In the genomic region with DNA sequence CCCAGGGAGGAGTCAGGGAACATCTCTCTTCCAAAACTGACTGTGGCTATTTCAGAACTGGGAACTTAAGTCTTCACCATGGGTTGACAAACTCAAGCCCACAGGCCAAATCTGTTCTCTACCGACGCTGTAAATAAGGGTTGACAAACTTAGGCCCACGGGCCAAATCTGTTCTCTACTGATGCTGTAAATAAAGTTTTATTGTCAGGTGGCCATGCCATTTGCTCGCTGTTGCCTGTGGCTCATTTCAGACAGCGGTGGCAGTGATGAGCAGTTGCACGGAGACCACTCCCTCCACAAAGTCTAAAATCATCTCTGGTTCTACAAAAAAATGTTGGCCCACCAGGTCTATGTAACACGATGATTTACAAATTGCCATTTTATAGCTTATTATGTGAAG, we compare ENCODE assay signal across 30 cellular contexts.
"Had no signal": no experiment of that assay in that cellular context is flagged by ENCODE, and none has a peak within 500 bp of the region (broad histone marks: within the 10 kb centered on the region; RNA-seq: fewer than 3 reads in every experiment).

No MANE protein-coding gene starts in this region.

- H3K4me1 Mint-ChIP-seq: activated CD4-positive, alpha-beta memory T cell treated with anti-CD3 and anti-CD28 coated beads, Interleukin-2, amount 10 ng/mL, durations not matched to agents 7 days and 5 days; activated CD4-positive, alpha-beta T cell treated with anti-CD3 and anti-CD28 coated beads, Interleukin-2, amount 10 ng/mL, durations not matched to agents 7 days and 5 days; activated naive CD4-positive, alpha-beta T cell treated with anti-CD3 and anti-CD28 coated beads, Interleukin-2, amount 10 ng/mL, durations not matched to agents 7 days and 5 days; activated naive CD8-positive, alpha-beta T cell treated with anti-CD3 and anti-CD28 coated beads, Interleukin-2, amount 10 ng/mL, durations not matched to agents 7 days and 5 days had no signal

- H3K36me3 ChIP-seq: cardiac muscle cell, colonic mucosa, esophagus squamous epithelium, gastroesophageal sphincter, heart right ventricle had no signal

- H3K27ac Mint-ChIP-seq: activated CD4-positive, alpha-beta memory T cell treated with anti-CD3 and anti-CD28 coated beads, Interleukin-2, amount 10 ng/mL, durations not matched to agents 7 days and 5 days; activated CD4-positive, alpha-beta T cell treated with anti-CD3 and anti-CD28 coated beads, Interleukin-2, amount 10 ng/mL, durations not matched to agents 7 days and 5 days; activated naive CD4-positive, alpha-beta T cell treated with anti-CD3 and anti-CD28 coated beads, Interleukin-2, amount 10 ng/mL, durations not matched to agents 7 days and 5 days; activated naive CD4-positive, alpha-beta T cell treated with anti-CD3 and anti-CD28 coated beads, Interleukin-2, amount 50 U/mL, for 72 hours; activated naive CD8-positive, alpha-beta T cell treated with anti-CD3 and anti-CD28 coated beads, Interleukin-2, amount 10 ng/mL, durations not matched to agents 7 days and 5 days; activated T-cell treated with anti-CD3 and anti-CD28 coated beads, Interleukin-2, amount 50 U/mL, for 24 hours; activated T-cell treated with anti-CD3 and anti-CD28 coated beads, Interleukin-2, amount 50 U/mL, for 72 hours; WTC11 had no signal

- H3K27me3 ChIP-seq: body of pancreas, cardiac muscle cell, colonic mucosa had no signal

- H3K27me3 Mint-ChIP-seq: activated CD4-positive, alpha-beta memory T cell treated with anti-CD3 and anti-CD28 coated beads, Interleukin-2, amount 10 ng/mL, durations not matched to agents 7 days and 5 days; activated CD4-positive, alpha-beta T cell treated with anti-CD3 and anti-CD28 coated beads, Interleukin-2, amount 10 ng/mL, durations not matched to agents 7 days and 5 days; activated naive CD4-positive, alpha-beta T cell treated with anti-CD3 and anti-CD28 coated beads, Interleukin-2, amount 10 ng/mL, durations not matched to agents 7 days and 5 days had no signal

- H3K9me3 ChIP-seq: body of pancreas, colonic mucosa, esophagus squamous epithelium, gastroesophageal sphincter, heart right ventricle had no signal

- H3K4me3 ChIP-seq: body of pancreas, cardiac muscle cell, colonic mucosa, esophagus squamous epithelium, gastroesophageal sphincter, heart right ventricle had no signal

- H3K9me3 Mint-ChIP-seq: activated CD4-positive, alpha-beta memory T cell treated with anti-CD3 and anti-CD28 coated beads, Interleukin-2, amount 10 ng/mL, durations not matched to agents 7 days and 5 days; activated CD4-positive, alpha-beta T cell treated with anti-CD3 and anti-CD28 coated beads, Interleukin-2, amount 10 ng/mL, durations not matched to agents 7 days and 5 days; activated naive CD4-positive, alpha-beta T cell treated with anti-CD3 and anti-CD28 coated beads, Interleukin-2, amount 10 ng/mL, durations not matched to agents 7 days and 5 days; activated naive CD4-positive, alpha-beta T cell treated with anti-CD3 and anti-CD28 coated beads, Interleukin-2, amount 50 U/mL, for 72 hours; activated naive CD8-positive, alpha-beta T cell treated with anti-CD3 and anti-CD28 coated beads, Interleukin-2, amount 10 ng/mL, durations not matched to agents 7 days and 5 days; activated T-cell treated with anti-CD3 and anti-CD28 coated beads, Interleukin-2, amount 50 U/mL, for 24 hours; activated T-cell treated with anti-CD3 and anti-CD28 coated beads, Interleukin-2, amount 50 U/mL, for 72 hours; WTC11 had no signal

- H3K27ac ChIP-seq: body of pancreas, cardiac muscle cell, colonic mucosa, epithelial cell of prostate, esophagus squamous epithelium, gastroesophageal sphincter, heart right ventricle had no signal

- H3K36me3 Mint-ChIP-seq: activated naive CD4-positive, alpha-beta T cell treated with anti-CD3 and anti-CD28 coated beads, Interleukin-2, amount 10 ng/mL, durations not matched to agents 7 days and 5 days; activated naive CD4-positive, alpha-beta T cell treated with anti-CD3 and anti-CD28 coated beads, Interleukin-2, amount 50 U/mL, for 72 hours; activated naive CD8-positive, alpha-beta T cell treated with anti-CD3 and anti-CD28 coated beads, Interleukin-2, amount 10 ng/mL, durations not matched to agents 7 days and 5 days; WTC11 had no signal

- DNase-seq: activated CD4-positive, alpha-beta memory T cell treated with anti-CD3 and anti-CD28 coated beads, Interleukin-2, amount 10 ng/mL, durations not matched to agents 7 days and 5 days; activated CD4-positive, alpha-beta T cell treated with anti-CD3 and anti-CD28 coated beads for 1 hour; activated CD4-positive, alpha-beta T cell treated with anti-CD3 and anti-CD28 coated beads for 4 hours; activated CD4-positive, alpha-beta T cell treated with anti-CD3 and anti-CD28 coated beads, Interleukin-2, amount 10 ng/mL, durations not matched to agents 7 days and 5 days; activated CD4-positive, alpha-beta T cell treated with anti-CD3 and anti-CD28 coated beads, Interleukin-2, amount 50 U/mL, for 4 hours; activated CD8-positive, alpha-beta memory T cell treated with anti-CD3 and anti-CD28 coated beads, Interleukin-2, amount 50 U/mL, for 48 hours; activated gamma-delta T cell; activated naive CD4-positive, alpha-beta T cell; activated naive CD4-positive, alpha-beta T cell treated with anti-CD3 and anti-CD28 coated beads, Interleukin-2, amount 10 ng/mL, durations not matched to agents 7 days and 5 days; activated naive CD8-positive, alpha-beta T cell treated with anti-CD3 and anti-CD28 coated beads, Interleukin-2, amount 10 ng/mL, durations not matched to agents 7 days and 5 days; activated T-cell treated with anti-CD3 and anti-CD28 coated beads for 4 hours; activated T-cell treated with anti-CD3 and anti-CD28 coated beads, Interleukin-2, amount 50 U/mL, for 24 hours; activated T-cell treated with anti-CD3 and anti-CD28 coated beads, Interleukin-2, amount 50 U/mL, for 72 hours; amniotic stem cell; aorta; body of pancreas; central memory CD4-positive, alpha-beta T cell; cerebellar nuclear complex; colonic mucosa; effector CD8-positive, alpha-beta T cell; esophagus squamous epithelium; foreskin melanocyte; heart right ventricle; T-helper 2 cell had no signal

- FAIRE-seq: endothelial cell of umbilical vein had no signal

- H3K4me1 ChIP-seq: body of pancreas, colonic mucosa, esophagus squamous epithelium, gastroesophageal sphincter, heart right ventricle had no signal

- H3K4me3 Mint-ChIP-seq: activated CD4-positive, alpha-beta memory T cell treated with anti-CD3 and anti-CD28 coated beads, Interleukin-2, amount 10 ng/mL, durations not matched to agents 7 days and 5 days; activated CD4-positive, alpha-beta T cell treated with anti-CD3 and anti-CD28 coated beads, Interleukin-2, amount 10 ng/mL, durations not matched to agents 7 days and 5 days; activated naive CD4-positive, alpha-beta T cell treated with anti-CD3 and anti-CD28 coated beads, Interleukin-2, amount 10 ng/mL, durations not matched to agents 7 days and 5 days; activated naive CD8-positive, alpha-beta T cell treated with anti-CD3 and anti-CD28 coated beads, Interleukin-2, amount 10 ng/mL, durations not matched to agents 7 days and 5 days; activated T-cell treated with anti-CD3 and anti-CD28 coated beads, Interleukin-2, amount 50 U/mL, for 24 hours; activated T-cell treated with anti-CD3 and anti-CD28 coated beads, Interleukin-2, amount 50 U/mL, for 72 hours; WTC11 had no signal
